21 cellular contexts compared by ENCODE assay signal in the genomic region with DNA sequence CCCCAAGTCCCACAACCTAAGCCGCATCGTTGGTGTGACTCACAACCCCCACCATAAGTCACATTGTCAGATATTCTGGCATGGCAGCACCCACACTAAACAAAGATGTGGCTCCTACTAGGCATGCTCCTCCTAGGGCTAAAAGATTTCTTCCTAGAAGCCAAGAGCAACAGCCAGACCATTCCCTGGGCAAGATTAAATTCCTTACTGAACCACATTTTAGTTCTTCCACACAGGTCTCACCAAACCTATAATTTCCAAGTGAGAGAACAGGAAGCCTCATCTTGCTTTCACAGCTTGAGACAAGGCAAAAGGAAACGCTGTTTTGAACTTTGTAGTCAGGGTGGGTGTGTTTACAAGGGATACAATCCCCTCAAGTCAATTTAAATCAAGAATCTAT.
"Had no signal": no experiment of that assay in that cellular context is flagged by ENCODE, and none has a peak within 500 bp of the region (broad histone marks: within the 10 kb centered on the region; RNA-seq: fewer than 3 reads in every experiment).

No MANE protein-coding gene starts in this region.

- H3K27ac ChIP-seq: cardiac muscle cell, coronary artery, hepatocyte, left lung, testis, upper lobe of left lung had no signal

- H3K27me3 Mint-ChIP-seq: activated B cell treated with CpG ODN at 0.5 μM for 24 hours; stimulated activated naive CD8-positive, alpha-beta T cell treated with anti-CD3 and anti-CD28 coated beads, Interleukin-15, amount 100 ng/mL, for 72 hours had no signal

- H3K4me1 ChIP-seq: left lung, testis, upper lobe of left lung had no signal

- H3K79me2 ChIP-seq: hepatocyte had no signal

- H3K27me3 ChIP-seq: cardiac muscle cell, hepatocyte, left lung, testis, upper lobe of left lung had no signal

- H3K9me3 Mint-ChIP-seq: activated B cell treated with CpG ODN at 0.5 μM for 24 hours; activated T-helper 1 cell treated with anti-CD3 and anti-CD28 coated beads, Interleukin-12 subunit alpha, Interleukin-12 subunit beta, Interleukin-2, Interleukin-4 antibody, amounts not matched to agents 30 ng/mL and 10 ng/mL and 1 ng/mL, durations not matched to agents 14 hours and 24 hours and 36 hours; stimulated activated naive CD8-positive, alpha-beta T cell treated with anti-CD3 and anti-CD28 coated beads, Interleukin-15, amount 100 ng/mL, for 72 hours had no signal

- H3K4me3 ChIP-seq: cardiac muscle cell, coronary artery, hepatocyte, left lung, mucosa of descending colon, testis, upper lobe of left lung had no signal

- H3K4me1 Mint-ChIP-seq: activated B cell treated with CpG ODN at 0.5 μM for 24 hours; naive thymus-derived CD4-positive, alpha-beta T cell; stimulated activated naive CD8-positive, alpha-beta T cell treated with anti-CD3 and anti-CD28 coated beads, Interleukin-15, amount 100 ng/mL, for 72 hours had no signal

- H3K4me3 Mint-ChIP-seq: activated B cell treated with CpG ODN at 0.5 μM for 24 hours; activated T-helper 1 cell treated with anti-CD3 and anti-CD28 coated beads, Interleukin-12 subunit alpha, Interleukin-12 subunit beta, Interleukin-2, Interleukin-4 antibody, amounts not matched to agents 30 ng/mL and 10 ng/mL and 1 ng/mL, durations not matched to agents 14 hours and 24 hours and 36 hours; naive thymus-derived CD4-positive, alpha-beta T cell; stimulated activated naive CD8-positive, alpha-beta T cell treated with anti-CD3 and anti-CD28 coated beads, Interleukin-15, amount 100 ng/mL, for 72 hours; T-helper 2 cell treated with Interferon-gamma antibody and Interleukin-4, amounts not matched to agents 5 μg/mL and 100 μg/mL, for 36 hours had no signal

- DNase-seq: activated B cell treated with CpG ODN at 0.5 μM for 24 hours; activated CD4-positive, alpha-beta T cell treated with anti-CD3 and anti-CD28 coated beads for 48 hours; activated CD8-positive, alpha-beta memory T cell treated with anti-CD3 and anti-CD28 coated beads for 24 hours; activated naive CD4-positive, alpha-beta T cell treated with Interleukin-2 at 50 U/mL for 16 hours; aorta; kidney; left lung; mammary epithelial cell; mucosa of descending colon; naive thymus-derived CD4-positive, alpha-beta T cell; right cardiac atrium; stimulated activated naive CD8-positive, alpha-beta T cell treated with anti-CD3 and anti-CD28 coated beads, Interleukin-15, amount 100 ng/mL, for 72 hours; SW 1271; testis; upper lobe of left lung had no signal

- H3K27ac Mint-ChIP-seq: activated B cell treated with CpG ODN at 0.5 μM for 24 hours; activated T-helper 1 cell treated with anti-CD3 and anti-CD28 coated beads, Interleukin-12 subunit alpha, Interleukin-12 subunit beta, Interleukin-2, Interleukin-4 antibody, amounts not matched to agents 30 ng/mL and 10 ng/mL and 1 ng/mL, durations not matched to agents 14 hours and 24 hours and 36 hours; naive thymus-derived CD4-positive, alpha-beta T cell; stimulated activated naive CD8-positive, alpha-beta T cell treated with anti-CD3 and anti-CD28 coated beads, Interleukin-15, amount 100 ng/mL, for 72 hours; T-helper 2 cell treated with Interferon-gamma antibody and Interleukin-4, amounts not matched to agents 5 μg/mL and 100 μg/mL, for 36 hours had no signal

- H3K36me3 ChIP-seq: cardiac muscle cell, left lung, upper lobe of left lung had no signal

- H3K4me2 ChIP-seq: hepatocyte had no signal

- H3K9me3 ChIP-seq: left lung, mucosa of descending colon, testis, upper lobe of left lung had no signal

- H2AFZ ChIP-seq: hepatocyte had no signal

- H3K36me3 Mint-ChIP-seq: naive thymus-derived CD4-positive, alpha-beta T cell had no signal

- ATAC-seq: esophagus mucosa; left lung; mucosa of descending colon; naive thymus-derived CD4-positive, alpha-beta T cell; right cardiac atrium; stimulated activated naive CD8-positive, alpha-beta T cell treated with anti-CD3 and anti-CD28 coated beads, Interleukin-15, amount 100 ng/mL, for 72 hours had no signal

- FAIRE-seq: kidney had no signal
